In the genomic region with DNA sequence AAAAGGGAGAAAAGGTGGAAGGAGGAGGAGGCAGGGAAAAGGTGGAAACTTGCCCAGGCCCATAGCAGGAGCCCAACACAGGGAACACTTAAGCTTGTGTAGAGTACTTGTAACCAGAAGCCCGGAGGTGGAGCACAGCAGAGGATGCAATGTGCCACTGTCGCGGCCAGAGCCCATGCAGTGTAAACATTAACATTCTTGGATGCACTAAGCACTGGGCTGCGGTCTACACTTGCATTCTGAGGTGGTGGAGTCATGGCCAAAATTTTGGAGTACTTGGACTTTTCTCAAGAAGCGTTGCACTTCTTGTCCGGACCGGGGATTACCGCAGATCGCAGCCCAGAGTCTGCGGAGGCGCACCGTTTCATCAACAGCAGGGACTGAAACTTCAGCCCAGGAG, we compare ENCODE assay signal across 25 cellular contexts. TPM values are rescaled to one million over a fixed set of nuclear protein-coding genes. Genes with fewer than 3 reads are reported as not detected.
DNase-seq lines count a peak whose midpoint lies in the region; ATAC-seq and TF ChIP-seq lines count a peak whose summit lies in the region.
"Had no signal": no experiment of that assay in that cellular context is flagged by ENCODE, and none has a peak within 500 bp of the region (broad histone marks: within the 10 kb centered on the region; RNA-seq: fewer than 3 reads in every experiment).

No MANE protein-coding gene starts in this region.

- H3K4me3 ChIP-seq in PC-3 (ENCODE audit: low read length) (no peak overlapping the region), coronary artery (no peak overlapping the region)
- H3K4me3 ChIP-seq: BLaER1 treated with 17β-estradiol and CSF1 and Interleukin-3, amounts not matched to agents 10 nM and 100 nM; GM12878; hepatocyte; left ventricle myocardium inferior; sigmoid colon had no signal

- intact Hi-C loops in PC-3 (cut with micrococcal nuclease) = no loop called here

- H2AFZ ChIP-seq in PC-3 (ENCODE audit: low read length) = no peak overlapping the region
- H2AFZ ChIP-seq: hepatocyte had no signal

- H3K9me3 ChIP-seq in PC-3 (ENCODE audit: low read length) = no peaks in the 10 kb centered on the region
- H3K9me3 ChIP-seq: left ventricle myocardium inferior, sigmoid colon had no signal

- H4K20me1 ChIP-seq in PC-3 (ENCODE audit: low read length) = no peaks in the 10 kb centered on the region
- H4K20me1 ChIP-seq: BLaER1 treated with 17β-estradiol and CSF1 and Interleukin-3, amounts not matched to agents 10 nM and 100 nM had no signal

- no peak for TF ChIP-seq CTCF in PC-3 (conservative IDR thresholded peaks at IDR 0.05; ENCODE audit: low read depth, low read length)
- no peak for TF ChIP-seq CTCF in coronary artery (IDR thresholded peaks at IDR 0.05)

- ATAC-seq in PC-3 = peak; percentile 90
- ATAC-seq in HG02852 (IDR thresholded peaks at IDR 0.05; ENCODE audit: unreplicated experiment) = no peak
- ATAC-seq in GM19328 (IDR thresholded peaks at IDR 0.05; ENCODE audit: unreplicated experiment) = no peak
- ATAC-seq: activated naive CD8-positive, alpha-beta T cell treated with anti-CD3 and anti-CD28 coated beads, Interleukin-2, amount 50 U/mL, for 24 hours; GM12878 had no signal

- H3K4me1 ChIP-seq in PC-3 (ENCODE audit: insufficient read depth, low read length) = 0 out of 2 replicates have a peak, but pooled peaks cover 3% of the 10 kb centered on the region
- H3K4me1 ChIP-seq: left ventricle myocardium inferior had no signal

- CTCF ChIA-PET in PC-3 (lab: Charles Lee) = interaction anchor here (1.0 kb wide), 1 partner anchor 28 kb away, joined by 16 read pairs; no protein-coding TSS in a partner anchor

- H3K36me3 ChIP-seq in PC-3 (ENCODE audit: low read depth, low read length) = no peaks in the 10 kb centered on the region
- H3K36me3 ChIP-seq: BLaER1 treated with 17β-estradiol and CSF1 and Interleukin-3, amounts not matched to agents 10 nM and 100 nM; left ventricle myocardium inferior; sigmoid colon had no signal

- H3K27ac ChIP-seq in PC-3 (ENCODE audit: low read length) (no peak overlapping the region), coronary artery (no peak overlapping the region)
- H3K27ac ChIP-seq: BLaER1 treated with 17β-estradiol and CSF1 and Interleukin-3, amounts not matched to agents 10 nM and 100 nM; hepatocyte; HL-60; left ventricle myocardium inferior; sigmoid colon had no signal

- no peak overlapping the region for H3K9ac ChIP-seq in PC-3 (ENCODE audit: low read length)
- H3K9ac ChIP-seq: BLaER1 treated with 17β-estradiol and CSF1 and Interleukin-3, amounts not matched to agents 10 nM and 100 nM had no signal

- no peaks in the 10 kb centered on the region for H3K9me2 ChIP-seq in PC-3 (replicated peaks; ENCODE audit: low read length)

- no peaks in the 10 kb centered on the region for H3F3A ChIP-seq in PC-3 (ENCODE audit: low read length, unreplicated experiment)

- POLR2A ChIA-PET in PC-3 (lab: Charles Lee; ENCODE audit: unreplicated experiment) = no interaction called here

- DNase-seq in A172 (ENCODE audit: low spot score) (peak; percentile 30), ELF-1 (ENCODE audit: low read depth, low spot score) (peak; percentile 15), PC-3 (peak; percentile 77), iris pigment epithelial cell (ENCODE audit: low read depth) (peak; percentile 66), NCI-H345 (lab: John Stamatoyannopoulos, UW) (no peak), coronary artery (ENCODE audit: low spot score) (no peak)
- DNase-seq: activated CD4-positive, alpha-beta T cell treated with anti-CD3 and anti-CD28 coated beads, Interleukin-2, amount 50 U/mL, for 48 hours; activated CD8-positive, alpha-beta memory T cell treated with anti-CD3 and anti-CD28 coated beads, Interleukin-2, amount 50 U/mL, for 48 hours; activated effector memory CD4-positive, alpha-beta T cell treated with Interleukin-2 at 50 U/mL for 16 hours; activated naive CD8-positive, alpha-beta T cell treated with anti-CD3 and anti-CD28 coated beads, Interleukin-2, amount 50 U/mL, for 24 hours; Calu3; immature natural killer cell; left ventricle myocardium inferior; NCI-H1417 treated with DMSO at 0.1 percent for 48 hours; sigmoid colon; substantia nigra had no signal

- H3K79me2 ChIP-seq in PC-3 (ENCODE audit: low read length) = no peaks in the 10 kb centered on the region
- H3K79me2 ChIP-seq: hepatocyte had no signal

- H3K27me3 ChIP-seq in PC-3 (ENCODE audit: low read length) = no peaks in the 10 kb centered on the region
- H3K27me3 ChIP-seq: BLaER1 treated with 17β-estradiol and CSF1 and Interleukin-3, amounts not matched to agents 10 nM and 100 nM; hepatocyte; sigmoid colon had no signal

- no TSS peak for BruUV-seq in PC-3 (replicated peaks; lab: Mats Ljungman, UMichigan)

- H3K4me2 ChIP-seq in PC-3 (ENCODE audit: low read length) = no peak overlapping the region
- H3K4me2 ChIP-seq: BLaER1 treated with 17β-estradiol and CSF1 and Interleukin-3, amounts not matched to agents 10 nM and 100 nM; hepatocyte had no signal

RNA-seq across cellular contexts. Expression of a gene that starts 4.5 kb away (rescaled TPM):
- not detected in 2 replicates for total RNA-seq in A172 (2014; rRNA removed; shearing (Covaris generic))
- not detected in 2 replicates for total RNA-seq in PC-3 (2014; rRNA removed)
- total RNA-seq: A673, Calu3, GM12878, hepatocyte, left ventricle myocardium inferior, MCF 10A, urinary bladder had no signal

RNA-seq across cellular contexts. Expression of a gene that starts 38.2 kb away (rescaled TPM):
- not detected in 2 replicates for total RNA-seq in A172 (2014; rRNA removed; shearing (Covaris generic))
- total RNA-seq in PC-3 (2014; rRNA removed) = not detected in 2 replicates
- total RNA-seq: A673, Calu3, GM12878, hepatocyte, left ventricle myocardium inferior, MCF 10A, sigmoid colon, urinary bladder had no signal

RNA-seq across cellular contexts. Expression of a gene that starts 42.7 kb away (rescaled TPM):
- not detected in 2 replicates for total RNA-seq in A172 (2014; rRNA removed; shearing (Covaris generic))
- total RNA-seq in PC-3 (2014; rRNA removed) = not detected in 2 replicates
- total RNA-seq: A673, Calu3, hepatocyte, left ventricle myocardium inferior, MCF 10A, sigmoid colon, urinary bladder had no signal

Comparison
In these comparisons a context has a peak if more than half of its experiments do, and no peak if none do; other contexts are left out.
1. DNase-seq: peak in A172 (single experiment), ELF-1 (single experiment), PC-3 (single experiment) and iris pigment epithelial cell (single experiment); none in NCI-H345 (single experiment) and coronary artery (single experiment).